In genomic region chr7:18018296-18019205, GRCh38 we compare ENCODE assay signal across 31 cellular contexts. TPM values are rescaled to one million over a fixed set of nuclear protein-coding genes. Genes with fewer than 3 reads are reported as not detected.
DNase-seq lines count a peak whose midpoint lies in the region; ATAC-seq, FAIRE-seq and TF ChIP-seq lines count a peak whose summit lies in the region.
"Had no signal": no experiment of that assay in that cellular context is flagged by ENCODE, and none has a peak within 500 bp of the region (broad histone marks: within the 10 kb centered on the region; RNA-seq: fewer than 3 reads in every experiment).

No MANE protein-coding gene starts in this region.

- TF ChIP-seq CTCF in Calu3 (IDR thresholded peaks at IDR 0.05; ENCODE audit: unreplicated experiment) (no peak), RWPE1 (conservative IDR thresholded peaks at IDR 0.05; ENCODE audit: low read depth) (no peak), endothelial cell of umbilical vein (IDR thresholded peaks at IDR 0.05; ENCODE audit: extremely low read depth in 1 of 2, insufficient read depth in 1 of 2, low read depth in 1 of 2, low read length in 2 of 2) (no peak), mucosa of descending colon (IDR thresholded peaks at IDR 0.05) (no peak)

- peak; percentile 18 for ATAC-seq in mucosa of descending colon
- ATAC-seq in GM21825 (IDR thresholded peaks at IDR 0.05; ENCODE audit: unreplicated experiment), result no peak
- no peak for ATAC-seq in naive thymus-derived CD8-positive, alpha-beta T cell
- ATAC-seq: activated CD4-positive, CD25-positive, alpha-beta regulatory T cell treated with anti-CD3 and anti-CD28 coated beads, Interleukin-2, amount 50 U/mL, for 24 hours; activated CD8-positive, alpha-beta T cell treated with anti-CD3 and anti-CD28 coated beads, Interleukin-2, amount 10 ng/mL, durations not matched to agents 7 days and 5 days; GM12878; T-cell had no signal

- FAIRE-seq in endothelial cell of umbilical vein (lab: Jason Lieb, UNC), result no peak
- FAIRE-seq: bronchial epithelial cell, D721Med, GM12878, urothelium cell line had no signal

- H3K4me1 Mint-ChIP-seq in Calu3 (ENCODE audit: low read depth, unreplicated experiment), result peaks cover 63% of the 10 kb centered on the region
- H3K4me1 Mint-ChIP-seq in naive thymus-derived CD8-positive, alpha-beta T cell, result no peaks in the 10 kb centered on the region
- H3K4me1 Mint-ChIP-seq: naive B cell, T-cell had no signal

- no peaks in the 10 kb centered on the region for H3K27me3 ChIP-seq in endothelial cell of umbilical vein (ENCODE audit: control insufficient read depth in 2 of 2, insufficient read depth in 2 of 2, low read length in 2 of 2)
- H3K27me3 ChIP-seq: adrenal gland, colonic mucosa had no signal

- intact Hi-C loops in Calu3 (cut with micrococcal nuclease; ENCODE audit: unreplicated experiment) (no loop called here), endothelial cell of umbilical vein (cut with micrococcal nuclease) (loop anchor here (1.0 kb wide), 2 partner anchors 53 to 78 kb away; partner anchors contain the start of gene SNX13), mucosa of descending colon (cut with DNase I, micrococcal nuclease) (no loop called here)

- H4K20me1 ChIP-seq in endothelial cell of umbilical vein (replicated peaks; ENCODE audit: control insufficient read depth, extremely low read depth, insufficient read depth, low read length), result no peaks in the 10 kb centered on the region

- no peak overlapping the region for H3K9ac ChIP-seq in endothelial cell of umbilical vein (replicated peaks; ENCODE audit: extremely low read depth, insufficient read depth, low read length)

- dilution Hi-C loops in endothelial cell of umbilical vein (cut with MboI; ENCODE audit: extremely low pct_ligation_motif_present, low sequenced_read_pairs), result no loop called here

- H3K9me3 Mint-ChIP-seq in Calu3 (ENCODE audit: low read depth, unreplicated experiment), result peaks cover 19% of the 10 kb centered on the region
- H3K9me3 Mint-ChIP-seq in naive thymus-derived CD8-positive, alpha-beta T cell, result peaks cover 0 to 5% (median 0%) of the 10 kb centered on the region in 9 donors

- DNase-seq in Calu3 (no peak), RWPE1 (ENCODE audit: low spot score) (no peak), endothelial cell of umbilical vein (ENCODE audit: low read depth, low spot score) (no peak), mucosa of descending colon (no peak), D341Med (ENCODE audit: low spot score) (no peak)
- no peak for DNase-seq in naive thymus-derived CD8-positive, alpha-beta T cell
- DNase-seq: activated CD8-positive, alpha-beta T cell treated with anti-CD3 and anti-CD28 coated beads, Interleukin-2, amount 10 ng/mL, durations not matched to agents 7 days and 5 days; activated effector memory CD4-positive, alpha-beta T cell treated with anti-CD3 and anti-CD28 coated beads, Interleukin-2, amount 50 U/mL, for 16 hours; activated T-cell treated with anti-CD3 and anti-CD28 coated beads for 4 hours; adrenal gland; colonic mucosa; naive B cell; NCI-H1092 treated with DMSO at 0.1 percent for 48 hours; NCI-H1930; nucleus accumbens; retina; SHP77; stimulated activated CD4-positive, alpha-beta T cell treated with anti-CD3 and anti-CD28 coated beads, Interleukin-2, amount 100 ng/mL, for 24 hours; T-cell had no signal

- no peak for TF ChIP-seq POLR2A in endothelial cell of umbilical vein (IDR thresholded peaks at IDR 0.05; ENCODE audit: low read depth, low read length)

- peak overlapping the region; percentile 74 for H3K27ac ChIP-seq in RWPE1
- H3K27ac ChIP-seq in endothelial cell of umbilical vein (ENCODE audit: insufficient read depth, low read depth, low read length), result peak overlapping the region; percentile 95
- H3K27ac ChIP-seq: adrenal gland had no signal

- no peak overlapping the region for H3K4me2 ChIP-seq in endothelial cell of umbilical vein (ENCODE audit: insufficient read depth, low read length)
- H3K4me2 ChIP-seq: smooth muscle cell had no signal

- H3K4me1 ChIP-seq in endothelial cell of umbilical vein (ENCODE audit: control insufficient read depth, extremely low read depth, insufficient read depth, low read length) (peaks cover 24% of the 10 kb centered on the region), mucosa of descending colon (ENCODE audit: low read depth) (peaks cover 6% of the 10 kb centered on the region)
- H3K4me1 ChIP-seq: colonic mucosa had no signal

- no peak overlapping the region for H2AFZ ChIP-seq in endothelial cell of umbilical vein (ENCODE audit: low read depth, low read length)

- no peaks in the 10 kb centered on the region for H3K9me1 ChIP-seq in endothelial cell of umbilical vein (replicated peaks; ENCODE audit: control insufficient read depth, extremely low read depth, insufficient read depth, low read length)

- H3K36me3 Mint-ChIP-seq in Calu3 (ENCODE audit: insufficient read depth, unreplicated experiment), result peaks cover 11% of the 10 kb centered on the region
- peaks cover 0 to 10% (median 2%) of the 10 kb centered on the region in 3 donors for H3K36me3 Mint-ChIP-seq in naive thymus-derived CD8-positive, alpha-beta T cell
- H3K36me3 Mint-ChIP-seq: CD14-positive monocyte, T-cell had no signal

- no peak overlapping the region for H3K4me3 Mint-ChIP-seq in Calu3 (ENCODE audit: low read depth, unreplicated experiment)
- H3K4me3 Mint-ChIP-seq in naive thymus-derived CD8-positive, alpha-beta T cell, result no peak overlapping the region
- H3K4me3 Mint-ChIP-seq: activated CD8-positive, alpha-beta T cell treated with anti-CD3 and anti-CD28 coated beads, Interleukin-2, amount 10 ng/mL, durations not matched to agents 7 days and 5 days; CD14-positive monocyte; naive B cell; T-cell had no signal

- BruUV-seq in Calu3 (replicated peaks; lab: Mats Ljungman, UMichigan) (no TSS peak), endothelial cell of umbilical vein (replicated peaks; lab: Mats Ljungman, UMichigan) (no TSS peak)

- CTCF ChIA-PET in Calu3 (lab: Charles Lee) (interaction anchor here (0.7 to 1.2 kb wide), 2 partner anchors 22 to 63 kb away, joined by 3 to 4 read pairs; no protein-coding TSS in a partner anchor), RWPE1 (lab: Yijun Ruan, JAX) (interaction anchor here (0.6 kb wide), 1 partner anchor 1691 kb away, joined by 3 read pairs; the partner anchor contains the start of gene POLR1F), endothelial cell of umbilical vein (lab: Charles Lee) (interaction anchor here (0.5 to 1.2 kb wide), 2 partner anchors 29 to 248 kb away, joined by 5 to 6 read pairs; no protein-coding TSS in a partner anchor)

- H3K9me3 ChIP-seq in endothelial cell of umbilical vein (replicated peaks; ENCODE audit: control insufficient read depth, insufficient read depth, low read length), result no peaks in the 10 kb centered on the region
- no peaks in the 10 kb centered on the region for H3K9me3 ChIP-seq in mucosa of descending colon
- H3K9me3 ChIP-seq: adrenal gland, colonic mucosa had no signal

- peak overlapping the region; percentile 99 for H3K27ac Mint-ChIP-seq in Calu3 (ENCODE audit: unreplicated experiment)
- no peak overlapping the region for H3K27ac Mint-ChIP-seq in naive thymus-derived CD8-positive, alpha-beta T cell
- H3K27ac Mint-ChIP-seq: activated CD8-positive, alpha-beta T cell treated with anti-CD3 and anti-CD28 coated beads, Interleukin-2, amount 10 ng/mL, durations not matched to agents 7 days and 5 days; naive B cell; T-cell had no signal

- H3K79me2 ChIP-seq in endothelial cell of umbilical vein (ENCODE audit: control insufficient read depth, insufficient read depth, low read length), result no peaks in the 10 kb centered on the region

- no peaks in the 10 kb centered on the region for H3K27me3 Mint-ChIP-seq in Calu3 (ENCODE audit: unreplicated experiment)
- H3K27me3 Mint-ChIP-seq in naive thymus-derived CD8-positive, alpha-beta T cell, result peaks cover 8 to 30% (median 10%) of the 10 kb centered on the region in 5 donors

- POLR2A ChIA-PET in RWPE1 (lab: Yijun Ruan, JAX; ENCODE audit: low non-redundant PET) (no interaction called here), endothelial cell of umbilical vein (lab: Charles Lee) (no interaction called here)
- POLR2A ChIA-PET in naive thymus-derived CD8-positive, alpha-beta T cell (lab: Charles Lee), result no interaction called here

- H3K36me3 ChIP-seq in endothelial cell of umbilical vein (ENCODE audit: control insufficient read depth in 2 of 2, extremely low read depth in 1 of 2, insufficient read depth in 2 of 2, low read length in 2 of 2) (no peaks in the 10 kb centered on the region), mucosa of descending colon (ENCODE audit: low read depth) (no peaks in the 10 kb centered on the region)
- H3K36me3 ChIP-seq: adrenal gland, colonic mucosa had no signal

- H3K4me3 ChIP-seq in endothelial cell of umbilical vein (replicated peaks in 1 of 3; ENCODE audit: insufficient read depth in 1 of 3, low read depth in 1 of 3, low read length in 3 of 3), result no peak overlapping the region
- H3K4me3 ChIP-seq in mucosa of descending colon, result no peak overlapping the region
- H3K4me3 ChIP-seq: adrenal gland, colonic mucosa, GM12878, smooth muscle cell had no signal

TF ChIP-seq in endothelial cell of umbilical vein, 7 proteins besides CTCF, POLR2A, EP300 and RAD21:
- TF ChIP-seq MYC (IDR thresholded peaks at IDR 0.05; ENCODE audit: low read depth, low read length) (no peak), EZH2 (IDR thresholded peaks at IDR 0.05; ENCODE audit: borderline replicate concordance, low read depth, low read length, severe bottlenecking) (no peak), POLR2AphosphoS5 (IDR thresholded peaks at IDR 0.05; ENCODE audit: insufficient read depth, low read depth, low read length) (no peak), MAX (IDR thresholded peaks at IDR 0.05; ENCODE audit: insufficient read depth, insufficient read length) (no peak), GATA2 (IDR thresholded peaks at IDR 0.05; ENCODE audit: insufficient read depth, insufficient read length, low read depth, low read length) (no peak), JUN (IDR thresholded peaks at IDR 0.05; ENCODE audit: borderline replicate concordance, insufficient read depth, insufficient read length, low read depth) (no peak), FOS (IDR thresholded peaks at IDR 0.05; ENCODE audit: borderline replicate concordance, insufficient read depth, low read length) (no peak)

RNA-seq across cellular contexts. Expression of gene PRPS1L1, which starts 9.1 kb away (rescaled TPM):
- total RNA-seq in Calu3 (2022) (not detected in 2 replicates), endothelial cell of umbilical vein (not detected in 2 replicates), mucosa of descending colon (not detected)
- polyA plus RNA-seq in endothelial cell of umbilical vein, result not detected in 2 replicates
- not detected in 2 replicates for polyA plus RNA-seq in endothelial cell of umbilical vein (2011; cell fraction: cytosol; rRNA removed)
- polyA plus RNA-seq in endothelial cell of umbilical vein (2011; cell fraction: nucleus; rRNA removed), result not detected in 2 replicates
- polyA plus RNA-seq in endothelial cell of umbilical vein (2012), result not detected in 2 replicates
- not detected in 2 replicates for polyA minus RNA-seq in endothelial cell of umbilical vein
- not detected for polyA minus RNA-seq in endothelial cell of umbilical vein (2011; cell fraction: cytosol; rRNA and poly(A)+ RNA removed)
- polyA minus RNA-seq in endothelial cell of umbilical vein (2011; cell fraction: nucleus; rRNA and poly(A)+ RNA removed), result not detected in 2 replicates
- total RNA-seq in naive thymus-derived CD8-positive, alpha-beta T cell, result not detected
- polyA plus RNA-seq in naive thymus-derived CD8-positive, alpha-beta T cell, result not detected
- total RNA-seq: activated CD8-positive, alpha-beta T cell treated with anti-CD3 and anti-CD28 coated beads, Interleukin-2, amount 10 ng/mL, durations not matched to agents 7 days and 5 days; adrenal gland; bronchial epithelial cell; colonic mucosa; Daoy; fibroblast of lung; glomerular endothelial cell; GM12878; mesenteric fat pad; smooth muscle cell; T-cell had no signal
- polyA plus RNA-seq: adrenal gland, CD14-positive monocyte, fibroblast of lung, GM12878, smooth muscle cell had no signal
